25 cellular contexts compared by ENCODE assay signal in the genomic region with DNA sequence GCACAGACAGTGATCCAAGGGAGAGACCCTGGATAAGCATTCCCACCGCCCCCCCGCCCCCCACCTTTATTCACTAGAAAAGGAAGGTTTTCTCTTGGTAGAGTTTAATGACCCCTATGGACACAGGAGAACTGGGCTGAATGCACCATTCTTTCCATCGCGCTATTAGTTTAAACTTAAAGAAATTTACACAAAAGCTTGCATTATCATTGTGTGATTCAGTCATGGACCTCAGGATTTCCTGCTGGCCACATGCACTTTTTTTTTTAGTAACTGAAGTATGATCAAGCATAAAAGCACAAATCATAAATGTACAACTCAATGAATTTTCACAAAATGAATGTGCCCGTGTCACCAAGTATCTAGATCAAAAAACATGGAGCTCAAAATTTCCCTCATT. TPM values are rescaled to one million over a fixed set of nuclear protein-coding genes. Genes with fewer than 3 reads are reported as not detected.
DNase-seq lines count a peak whose midpoint lies in the region; ATAC-seq, FAIRE-seq and TF ChIP-seq lines count a peak whose summit lies in the region.
"Had no signal": no experiment of that assay in that cellular context is flagged by ENCODE, and none has a peak within 500 bp of the region (broad histone marks: within the 10 kb centered on the region; RNA-seq: fewer than 3 reads in every experiment).

No MANE protein-coding gene starts in this region.

- H3K9me3 Mint-ChIP-seq in neural progenitor cell, result no peaks in the 10 kb centered on the region
- H3K9me3 Mint-ChIP-seq: CD4-positive, alpha-beta T cell; CD8-positive, alpha-beta T cell had no signal

- H3K27me3 ChIP-seq in HepG2 (ENCODE audit: control insufficient read depth in 1 of 2, insufficient read depth in 2 of 2, low read length in 2 of 2) (peaks cover 1 to 9% of the 10 kb centered on the region in 2 experiments; a peak in 1 of 5 replicates), right lobe of liver (no peaks in the 10 kb centered on the region), neural progenitor cell (no peaks in the 10 kb centered on the region)
- H3K27me3 ChIP-seq: BLaER1 treated with 17β-estradiol and CSF1 and Interleukin-3, amounts not matched to agents 10 nM and 100 nM had no signal

- POLR2A ChIA-PET in HepG2 (lab: Yijun Ruan, JAX), result no interaction called here

- no peak for TF ChIP-seq RAD21 in HepG2 (CRISPR knock-in tag; IDR thresholded peaks at IDR 0.05)

- DNase-seq in HepG2 (ENCODE audit: low spot score) (no peak), right lobe of liver (no peak), foreskin melanocyte (peak; percentile 75), lung microvascular endothelial cell (ENCODE audit: low read depth in 2 of 2) (peak; percentile 15 to 41), neural progenitor cell (ENCODE audit: low spot score) (no peak), DMS53 treated with DMSO at 0.1 percent for 48 hours (lab: John Stamatoyannopoulos, UW; ENCODE audit: unreplicated experiment) (no peak), hippocampal formation (lab: John Stamatoyannopoulos, UW) (no peak)
- DNase-seq: AML-193; CD4-positive, alpha-beta T cell; CD8-positive, alpha-beta T cell; COR-L47; DMS 273 treated with DMSO at 0.1 percent for 48 hours; DMS153; DMS53; DMS79 treated with DMSO at 0.1 percent for 48 hours; GF-D8 had no signal

- H3K9me3 ChIP-seq in HepG2 (ENCODE audit: low read length) (no peaks in the 10 kb centered on the region), right lobe of liver (no peaks in the 10 kb centered on the region), neural progenitor cell (ENCODE audit: low read depth) (no peaks in the 10 kb centered on the region)
- H3K9me3 ChIP-seq: A549; BLaER1 treated with 17β-estradiol and CSF1 and Interleukin-3, amounts not matched to agents 10 nM and 100 nM had no signal

- no peak for ATAC-seq in HepG2
- no peak for ATAC-seq in right lobe of liver
- ATAC-seq in HG03442 (IDR thresholded peaks at IDR 0.05; ENCODE audit: unreplicated experiment), result no peak
- ATAC-seq: A549; CD8-positive, alpha-beta T cell had no signal

- H3K27ac ChIP-seq in HepG2 (ENCODE audit: extremely low read length, insufficient read depth, low read length) (no peak overlapping the region), right lobe of liver (no peak overlapping the region), neural progenitor cell (no peak overlapping the region)
- H3K27ac ChIP-seq: 22Rv1; A549; BLaER1 treated with 17β-estradiol and CSF1 and Interleukin-3, amounts not matched to agents 10 nM and 100 nM; C4-2B had no signal

- H3K4me3 Mint-ChIP-seq in neural progenitor cell, result peak overlapping the region; percentile 54
- H3K4me3 Mint-ChIP-seq: B cell; CD4-positive, alpha-beta T cell; CD8-positive, alpha-beta T cell had no signal

- H3F3A ChIP-seq in neural progenitor cell (ENCODE audit: low read depth), result no peaks in the 10 kb centered on the region

- no peak overlapping the region for H3K27ac Mint-ChIP-seq in neural progenitor cell
- H3K27ac Mint-ChIP-seq: B cell; CD4-positive, alpha-beta T cell; CD8-positive, alpha-beta T cell had no signal

- no peaks in the 10 kb centered on the region for H3K79me2 ChIP-seq in HepG2 (ENCODE audit: insufficient read depth, low read length)
- no peaks in the 10 kb centered on the region for H3K79me2 ChIP-seq in neural progenitor cell (ENCODE audit: low read depth)

- H3K36me3 ChIP-seq in HepG2 (replicated peaks in 1 of 2; ENCODE audit: control insufficient read depth in 1 of 2, insufficient read depth in 2 of 2, low read length in 2 of 2) (no peaks in the 10 kb centered on the region), right lobe of liver (no peaks in the 10 kb centered on the region), neural progenitor cell (no peaks in the 10 kb centered on the region)
- H3K36me3 ChIP-seq: BLaER1 treated with 17β-estradiol and CSF1 and Interleukin-3, amounts not matched to agents 10 nM and 100 nM had no signal

- H3K4me3 ChIP-seq in HepG2 (replicated peaks in 1 of 3; ENCODE audit: insufficient read depth in 1 of 3, low read depth in 2 of 3, low read length in 3 of 3) (no peak overlapping the region), right lobe of liver (no peak overlapping the region), neural progenitor cell (no peak overlapping the region)
- H3K4me3 ChIP-seq: A549; BLaER1 treated with 17β-estradiol and CSF1 and Interleukin-3, amounts not matched to agents 10 nM and 100 nM had no signal

- no peak overlapping the region for H2AFZ ChIP-seq in HepG2 (ENCODE audit: low read length)
- no peak overlapping the region for H2AFZ ChIP-seq in neural progenitor cell (replicated peaks)

- no peak for TF ChIP-seq EP300 in HepG2 (IDR thresholded peaks at IDR 0.05; ENCODE audit: low read depth in 2 of 2, low read length in 2 of 2)
- no peak for TF ChIP-seq EP300 in HepG2 (CRISPR knock-in tag; IDR thresholded peaks at IDR 0.05; ENCODE audit: borderline replicate concordance)

- peaks cover 8% of the 10 kb centered on the region for H3K27me3 Mint-ChIP-seq in neural progenitor cell (ENCODE audit: insufficient read depth, low read depth)

- BruUV-seq in HepG2 (replicated peaks; lab: Mats Ljungman, UMichigan), result no TSS peak

- H3K9ac ChIP-seq in HepG2 (ENCODE audit: insufficient read depth, low read depth, low read length), result no peak overlapping the region
- no peak overlapping the region for H3K9ac ChIP-seq in neural progenitor cell
- H3K9ac ChIP-seq: BLaER1 treated with 17β-estradiol and CSF1 and Interleukin-3, amounts not matched to agents 10 nM and 100 nM had no signal

- intact Hi-C loops in HepG2 (cut with micrococcal nuclease; ENCODE audit: unreplicated experiment), result no loop called here
- intact Hi-C loops in right lobe of liver (cut with DNase I), result no loop called here

- no peaks in the 10 kb centered on the region for H3K36me3 Mint-ChIP-seq in neural progenitor cell
- H3K36me3 Mint-ChIP-seq: CD8-positive, alpha-beta T cell had no signal

- WGBS in HepG2 (ENCODE audit: low lambda C conversion rate), result 43% methylated on average over 5 of the region's 5 CpGs
- WGBS in right lobe of liver (ENCODE audit: insufficient coverage, low coverage, low lambda C conversion rate, missing lambda C conversion rate), result 67% methylated on average over 5 of the region's 5 CpGs

- no peak for TF ChIP-seq POLR2A in HepG2 (IDR thresholded peaks at IDR 0.05; ENCODE audit: insufficient read depth in 1 of 2, low read depth in 2 of 2, low read length in 2 of 2)
- no peak for TF ChIP-seq POLR2A in right lobe of liver (IDR thresholded peaks at IDR 0.05)

- CTCF ChIA-PET in HepG2 (lab: Yijun Ruan, JAX; ENCODE audit: low intra/inter-chr PET ratio, low total read pairs), result no interaction called here

- H3K4me2 ChIP-seq in HepG2 (ENCODE audit: low read depth, low read length) (0 out of 2 replicates have a peak overlapping the region, but pooled peaks have one; percentile 50), neural progenitor cell (no peak overlapping the region)
- H3K4me2 ChIP-seq: A549 had no signal

- H4K20me1 ChIP-seq in HepG2 (ENCODE audit: insufficient read depth, low read length) (no peaks in the 10 kb centered on the region), neural progenitor cell (ENCODE audit: low read depth) (no peaks in the 10 kb centered on the region)
- H4K20me1 ChIP-seq: BLaER1 treated with 17β-estradiol and CSF1 and Interleukin-3, amounts not matched to agents 10 nM and 100 nM had no signal

- FAIRE-seq in HepG2 (lab: Jason Lieb, UNC), result no peak
- FAIRE-seq: A549, G401.6, GM12891, GM19239 had no signal

- peaks cover 7% of the 10 kb centered on the region for H3K4me1 Mint-ChIP-seq in neural progenitor cell
- H3K4me1 Mint-ChIP-seq: B cell had no signal

- TF ChIP-seq CTCF in HepG2 (CRISPR knock-in tag; IDR thresholded peaks at IDR 0.05) (no peak), right lobe of liver (IDR thresholded peaks at IDR 0.05) (no peak), neural progenitor cell (IDR thresholded peaks at IDR 0.05) (no peak)

- H3K4me1 ChIP-seq in HepG2 (ENCODE audit: insufficient read depth, low read length), result peaks cover 25% of the 10 kb centered on the region
- no peaks in the 10 kb centered on the region for H3K4me1 ChIP-seq in right lobe of liver
- peaks cover 15% of the 10 kb centered on the region for H3K4me1 ChIP-seq in neural progenitor cell

- in situ Hi-C loops in HepG2 (cut with HindIII; ENCODE audit: extremely low pct_ligation_motif_present, low pct_unique_long_range_greater_than_20kb), result no loop called here

RNA-seq across cellular contexts. Expression of gene ZBTB34, which starts 10.6 kb away (rescaled TPM):
- total RNA-seq in HepG2 (2016; rRNA removed; fragmentation: Illumina TruSeq; extraction: Trizol) (5.9 and 10.2 TPM in 2 replicates), right lobe of liver (1 to 10 TPM; 2.0 to 3.4 (median 2.3) TPM), lung microvascular endothelial cell (6.8 and 9.1 TPM in 2 replicates), neural progenitor cell (ENCODE audit: low replicate concordance) (17.4 and 21.9 TPM in 2 replicates)
- 0.53 and 0.61 TPM in 2 replicates for total RNA-seq in HepG2 (2016; cell fraction: cytosol; rRNA removed; fragmentation: Illumina TruSeq; extraction: Trizol; ENCODE audit: low read depth)
- 5.8 and 9.1 TPM in 2 replicates for total RNA-seq in HepG2 (2016; cell fraction: insoluble cytoplasmic fraction; rRNA removed; fragmentation: Illumina TruSeq; extraction: Trizol)
- 3.1 and 3.2 TPM in 2 replicates for total RNA-seq in HepG2 (2016; cell fraction: membrane; rRNA removed; fragmentation: Illumina TruSeq; extraction: Trizol)
- 6.8 and 7.5 TPM in 2 replicates for total RNA-seq in HepG2 (2016; cell fraction: nucleus; rRNA removed; fragmentation: Illumina TruSeq; extraction: Trizol)
- 8.1 and 8.7 TPM in 2 replicates for polyA plus RNA-seq in HepG2 (2011; rRNA removed)
- polyA plus RNA-seq in HepG2 (2011; cell fraction: cytosol; rRNA removed), result 4.2 and 6.5 TPM in 2 replicates
- 6.5 and 7.0 TPM in 2 replicates for polyA plus RNA-seq in HepG2 (2011; cell fraction: nucleus; rRNA removed)
- 4.7 and 4.8 TPM in 2 replicates for polyA plus RNA-seq in HepG2 (2012)
- polyA plus RNA-seq in HepG2 (2016; cell fraction: cytosol; fragmentation: Illumina TruSeq; extraction: Trizol; ENCODE audit: low read depth), result 0.17 TPM in 2 replicates
- 5.3 and 5.7 TPM in 2 replicates for polyA plus RNA-seq in HepG2 (2016; cell fraction: insoluble cytoplasmic fraction; fragmentation: Illumina TruSeq; extraction: Trizol; ENCODE audit: low read depth)
- 0.92 and 0.98 TPM in 2 replicates for polyA plus RNA-seq in HepG2 (2016; cell fraction: membrane; fragmentation: Illumina TruSeq; extraction: Trizol; ENCODE audit: low read depth)
- polyA plus RNA-seq in HepG2 (2016; cell fraction: nucleus; fragmentation: Illumina TruSeq; extraction: Trizol; ENCODE audit: insufficient read depth, low read depth), result 7.7 and 8.1 TPM in 2 replicates
- 12.3 and 20.4 TPM in 2 replicates for polyA minus RNA-seq in HepG2 (2011; rRNA and poly(A)+ RNA removed; ENCODE audit: low replicate concordance)
- polyA minus RNA-seq in HepG2 (2011; cell fraction: cytosol; rRNA and poly(A)+ RNA removed), result 7.8 and 9.6 TPM in 2 replicates
- polyA minus RNA-seq in HepG2 (2011; cell fraction: nucleus; rRNA and poly(A)+ RNA removed), result 12.1 and 15.7 TPM in 2 replicates

RNA-seq across cellular contexts. Expression of gene ZBTB43, which starts 45.0 kb away (rescaled TPM):
- total RNA-seq in HepG2 (2016; rRNA removed; fragmentation: Illumina TruSeq; extraction: Trizol) (7.1 and 12.0 TPM in 2 replicates), right lobe of liver (10 to 100 TPM in 3 of 6 experiments, 1 to 10 TPM in 3; 4.8 to 14.5 (median 9.9) TPM), lung microvascular endothelial cell (4.1 and 7.3 TPM in 2 replicates), neural progenitor cell (ENCODE audit: low replicate concordance) (9.3 and 10.0 TPM in 2 replicates)
- 0.51 and 0.71 TPM in 2 replicates for total RNA-seq in HepG2 (2016; cell fraction: cytosol; rRNA removed; fragmentation: Illumina TruSeq; extraction: Trizol; ENCODE audit: low read depth)
- total RNA-seq in HepG2 (2016; cell fraction: insoluble cytoplasmic fraction; rRNA removed; fragmentation: Illumina TruSeq; extraction: Trizol), result 10.2 and 10.7 TPM in 2 replicates
- 2.3 and 3.3 TPM in 2 replicates for total RNA-seq in HepG2 (2016; cell fraction: membrane; rRNA removed; fragmentation: Illumina TruSeq; extraction: Trizol)
- 7.2 and 11.1 TPM in 2 replicates for total RNA-seq in HepG2 (2016; cell fraction: nucleus; rRNA removed; fragmentation: Illumina TruSeq; extraction: Trizol)
- polyA plus RNA-seq in HepG2 (2011; rRNA removed), result 6.9 and 31.4 TPM in 2 replicates
- 3.4 and 4.4 TPM in 2 replicates for polyA plus RNA-seq in HepG2 (2011; cell fraction: cytosol; rRNA removed)
- 6.3 and 6.5 TPM in 2 replicates for polyA plus RNA-seq in HepG2 (2011; cell fraction: nucleus; rRNA removed)
- polyA plus RNA-seq in HepG2 (2012), result 4.7 and 5.8 TPM in 2 replicates
- 0.08 and 0.10 TPM in 2 replicates for polyA plus RNA-seq in HepG2 (2016; cell fraction: cytosol; fragmentation: Illumina TruSeq; extraction: Trizol; ENCODE audit: low read depth)
- polyA plus RNA-seq in HepG2 (2016; cell fraction: insoluble cytoplasmic fraction; fragmentation: Illumina TruSeq; extraction: Trizol; ENCODE audit: low read depth), result 4.9 and 6.7 TPM in 2 replicates
- 0.66 and 0.76 TPM in 2 replicates for polyA plus RNA-seq in HepG2 (2016; cell fraction: membrane; fragmentation: Illumina TruSeq; extraction: Trizol; ENCODE audit: low read depth)
- polyA plus RNA-seq in HepG2 (2016; cell fraction: nucleus; fragmentation: Illumina TruSeq; extraction: Trizol; ENCODE audit: insufficient read depth, low read depth), result 10.4 and 12.2 TPM in 2 replicates
- polyA minus RNA-seq in HepG2 (2011; rRNA and poly(A)+ RNA removed; ENCODE audit: low replicate concordance), result 9.9 and 46.2 TPM in 2 replicates
- polyA minus RNA-seq in HepG2 (2011; cell fraction: cytosol; rRNA and poly(A)+ RNA removed), result 4.0 and 10.6 TPM in 2 replicates
- 7.5 and 9.6 TPM in 2 replicates for polyA minus RNA-seq in HepG2 (2011; cell fraction: nucleus; rRNA and poly(A)+ RNA removed)

Comparison
In these comparisons a context has a peak if more than half of its experiments do, and no peak if none do; other contexts are left out.
1. DNase-seq: peak in foreskin melanocyte (single experiment) and lung microvascular endothelial cell (2 of 2); none in HepG2 (single experiment), right lobe of liver (0 of 3), neural progenitor cell (single experiment), DMS53 treated with DMSO at 0.1 percent for 48 hours (single experiment) and hippocampal formation (0 of 2).